10 cellular contexts compared by ENCODE assay signal in the genomic region with DNA sequence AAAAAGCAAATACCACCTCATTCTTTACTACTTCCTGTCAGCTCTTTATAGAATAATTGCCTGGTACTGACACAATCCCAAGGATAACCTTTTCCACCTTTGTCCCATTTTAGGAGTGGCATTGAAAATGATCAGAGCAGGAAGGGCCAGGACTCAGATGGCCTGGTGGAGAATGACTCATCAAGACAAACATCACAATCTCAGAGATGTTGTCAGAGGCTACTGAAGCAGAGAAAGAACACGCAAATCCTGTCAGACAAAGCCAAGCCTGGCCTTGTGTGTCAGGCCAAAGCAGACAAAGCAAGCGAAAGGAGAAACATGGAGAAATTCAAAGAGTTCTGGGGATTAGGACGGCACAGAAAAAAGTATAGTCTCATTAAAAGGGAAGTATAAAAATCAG. TPM values are rescaled to one million over a fixed set of nuclear protein-coding genes. Genes with fewer than 3 reads are reported as not detected.
DNase-seq lines count a peak whose midpoint lies in the region; TF ChIP-seq lines count a peak whose summit lies in the region.
"Had no signal": no experiment of that assay in that cellular context is flagged by ENCODE, and none has a peak within 500 bp of the region (broad histone marks: within the 10 kb centered on the region; RNA-seq: fewer than 3 reads in every experiment).

No MANE protein-coding gene starts in this region.

- no peaks in the 10 kb centered on the region for H3K36me3 ChIP-seq in transverse colon

- H3K4me3 ChIP-seq in transverse colon = no peak overlapping the region
- H3K4me3 ChIP-seq: lung had no signal

- no peak for TF ChIP-seq CTCF in VCaP (conservative IDR thresholded peaks at IDR 0.05)
- no peak for TF ChIP-seq CTCF in transverse colon (IDR thresholded peaks at IDR 0.05)

- no peaks in the 10 kb centered on the region for H3K27me3 ChIP-seq in transverse colon

- H3K4me1 ChIP-seq in transverse colon = peaks cover 0 to 22% (median 9%) of the 10 kb centered on the region in 4 donors

- no peaks in the 10 kb centered on the region for H3K9me3 ChIP-seq in transverse colon

- intact Hi-C loops in transverse colon (cut with DNase I; ENCODE audit: low total_unique reads) = no loop called here

- WGBS in transverse colon (ENCODE audit: low coverage in 1 of 2), 2 donors = 69 to 76% methylated on average over 3 of the region's 3 CpGs

- in situ Hi-C loops in transverse colon (cut with MboI; ENCODE audit: low pct_ligation_motif_present in 1 of 4, low pct_unique_long_range_greater_than_20kb in 1 of 4, low sequenced_read_pairs in 3 of 4) = loop anchor here in 1 of 4 donors (25.0 kb wide), 1 partner anchor 98 kb away; no protein-coding TSS in a partner anchor

- peak overlapping the region; percentile 97 for H3K27ac ChIP-seq in VCaP
- H3K27ac ChIP-seq in transverse colon = peak overlapping the region; percentile 53 to 71 (median 68)

- DNase-seq in SIG-M5 treated with dmso at 0.1 percent for 504 hours (lab: John Stamatoyannopoulos, UW; ENCODE audit: unreplicated experiment) (peak; percentile 22), SIG-M5 (lab: John Stamatoyannopoulos, UW) (no peak), hepatic stellate cell (ENCODE audit: low spot score) (peak; percentile 78), transverse colon (peak; percentile 35), hippocampal formation (lab: John Stamatoyannopoulos, UW) (no peak), RPMI8226 (no peak)
- no peak for DNase-seq in activated naive CD4-positive, alpha-beta T cell treated with anti-CD3 and anti-CD28 coated beads, Interleukin-2, amount 50 U/mL, for 16 hours
- DNase-seq: activated CD4-positive, alpha-beta T cell treated with anti-CD3 and anti-CD28 coated beads for 36 hours had no signal

- TF ChIP-seq EP300 in transverse colon (IDR thresholded peaks at IDR 0.05; ENCODE audit: low read depth) = no peak

- TF ChIP-seq POLR2A in transverse colon (IDR thresholded peaks at IDR 0.05) = no peak

RNA-seq across cellular contexts. Expression of a gene that starts 40.9 kb away (rescaled TPM):
- total RNA-seq in transverse colon = 10 to 100 TPM in 3 of 4 donors, 1 to 10 TPM in 1; 8.6 to 69.3 (median 15.4) TPM

RNA-seq across cellular contexts. Expression of a gene that starts 48.7 kb away (rescaled TPM):
- 10 to 100 TPM; 15.8 to 24.1 (median 18.7) TPM for total RNA-seq in transverse colon

Comparison
In these comparisons a context has a peak if more than half of its experiments do, and no peak if none do; other contexts are left out.
1. DNase-seq: peak in SIG-M5 treated with dmso at 0.1 percent for 504 hours (single experiment), hepatic stellate cell (single experiment) and transverse colon (single experiment); none in SIG-M5 (single experiment), hippocampal formation (0 of 2), RPMI8226 (single experiment) and activated naive CD4-positive, alpha-beta T cell treated with anti-CD3 and anti-CD28 coated beads, Interleukin-2, amount 50 U/mL, for 16 hours (single experiment).